Comparison of ENCODE assay signal across 31 cellular contexts in the genomic region with DNA sequence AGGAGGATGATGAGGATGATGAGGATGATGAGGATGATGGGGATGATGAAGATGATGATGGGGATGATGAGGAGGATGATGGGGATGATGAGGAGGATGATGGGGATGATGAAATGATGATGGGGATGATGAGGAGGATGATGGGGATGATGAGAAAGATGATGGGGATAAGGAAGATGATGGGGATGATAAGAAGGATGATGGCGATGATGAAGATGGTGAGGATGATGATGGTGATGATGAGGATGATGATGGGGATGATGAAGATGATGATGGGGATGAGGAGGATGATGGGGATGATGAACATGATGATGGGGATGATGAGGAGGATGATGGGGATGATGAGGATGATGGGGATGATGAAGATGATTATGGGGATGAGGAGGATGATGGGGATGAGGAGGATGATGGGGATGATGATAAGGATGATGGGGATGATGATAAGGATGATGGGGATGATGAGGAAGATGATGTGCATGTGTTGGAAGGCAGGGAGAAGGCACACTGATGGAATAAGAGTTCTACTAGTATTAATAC.
"Had no signal": no experiment of that assay in that cellular context is flagged by ENCODE, and none has a peak within 500 bp of the region (broad histone marks: within the 10 kb centered on the region; RNA-seq: fewer than 3 reads in every experiment).

No MANE protein-coding gene starts in this region.

- H3K36me3 Mint-ChIP-seq: brain had no signal

- DNase-seq: activated CD4-positive, alpha-beta T cell treated with anti-CD3 and anti-CD28 coated beads, Interleukin-2, amount 10 ng/mL, durations not matched to agents 24 days and 14 days; activated CD4-positive, alpha-beta T cell treated with anti-CD3 and anti-CD28 coated beads, Interleukin-2, amount 50 U/mL, for 4 hours; activated CD8-positive, alpha-beta T cell treated with anti-CD3 and anti-CD28 coated beads for 36 hours; activated gamma-delta T cell treated with Interleukin-2 at 50 U/mL for 16 hours; activated naive CD4-positive, alpha-beta T cell treated with anti-CD3 and anti-CD28 coated beads for 36 hours; activated naive CD8-positive, alpha-beta T cell treated with anti-CD3 and anti-CD28 coated beads, Interleukin-2, amount 50 U/mL, for 24 hours; activated T-cell treated with anti-CD3 and anti-CD28 coated beads, Interleukin-2, amount 50 U/mL, for 1 hour; anterior cingulate cortex; caudate nucleus; cerebellar nuclear complex; NCI-H1105; NCI-H1417 treated with DMSO at 0.1 percent for 48 hours; NCI-H1694; NCI-H1930; NCI-H2081 treated with DMSO at 0.1 percent for 48 hours; NCI-H226; NCI-H524 treated with DMSO at 0.1 percent for 48 hours; NK-92 treated with Interleukin-12 subunit alpha and Interleukin-12 subunit beta, amount 100 ng/mL, for 24 hours; PC-3; Peyer's patch; RPMI8226; SHP77 treated with DMSO at 0.1 percent for 48 hours; SK-N-SH had no signal

- H3K27ac Mint-ChIP-seq: activated CD4-positive, alpha-beta T cell treated with anti-CD3 and anti-CD28 coated beads, Interleukin-2, amount 10 ng/mL, durations not matched to agents 24 days and 14 days; activated CD8-positive, alpha-beta T cell treated with anti-CD3 and anti-CD28 coated beads for 36 hours; activated naive CD4-positive, alpha-beta T cell treated with anti-CD3 and anti-CD28 coated beads for 36 hours; activated naive CD8-positive, alpha-beta T cell; activated naive CD8-positive, alpha-beta T cell treated with anti-CD3 and anti-CD28 coated beads, Interleukin-2, amount 50 U/mL, for 24 hours; activated T-helper 1 cell treated with anti-CD3 and anti-CD28 coated beads, Interleukin-12 subunit alpha, Interleukin-12 subunit beta, Interleukin-2, Interleukin-4 antibody, amounts not matched to agents 30 ng/mL and 10 ng/mL and 1 ng/mL, durations not matched to agents 14 hours and 24 hours and 36 hours; brain; T-helper 1 cell treated with Interleukin-12 subunit alpha and Interleukin-12 subunit beta and Interleukin-4 antibody, amounts not matched to agents 30 μg/mL and 1 μg/mL, for 36 hours; T-helper 2 cell treated with Interferon-gamma antibody and Interleukin-4, amounts not matched to agents 5 μg/mL and 100 μg/mL, for 36 hours had no signal

- H3K9me2 ChIP-seq: SK-N-SH had no signal

- H3K9me3 ChIP-seq: Peyer's patch, SJSA1, SK-N-SH had no signal

- H3K4me3 ChIP-seq: Peyer's patch, SJSA1 had no signal

- H3K36me3 ChIP-seq: Peyer's patch, SJSA1 had no signal

- H3K9ac ChIP-seq: SK-N-SH had no signal

- H3K27me3 Mint-ChIP-seq: activated CD4-positive, alpha-beta T cell treated with anti-CD3 and anti-CD28 coated beads, Interleukin-2, amount 10 ng/mL, durations not matched to agents 24 days and 14 days; activated CD8-positive, alpha-beta T cell treated with anti-CD3 and anti-CD28 coated beads for 36 hours; activated naive CD8-positive, alpha-beta T cell; activated naive CD8-positive, alpha-beta T cell treated with anti-CD3 and anti-CD28 coated beads, Interleukin-2, amount 50 U/mL, for 24 hours had no signal

- H3K9me3 Mint-ChIP-seq: activated CD8-positive, alpha-beta T cell treated with anti-CD3 and anti-CD28 coated beads for 36 hours; activated naive CD4-positive, alpha-beta T cell treated with anti-CD3 and anti-CD28 coated beads for 36 hours had no signal

- FAIRE-seq: bronchial epithelial cell, TTC549 had no signal

- H3K4me3 Mint-ChIP-seq: activated CD4-positive, alpha-beta T cell treated with anti-CD3 and anti-CD28 coated beads, Interleukin-2, amount 10 ng/mL, durations not matched to agents 24 days and 14 days; activated CD8-positive, alpha-beta T cell treated with anti-CD3 and anti-CD28 coated beads for 36 hours; activated naive CD4-positive, alpha-beta T cell treated with anti-CD3 and anti-CD28 coated beads for 36 hours; activated naive CD8-positive, alpha-beta T cell; activated naive CD8-positive, alpha-beta T cell treated with anti-CD3 and anti-CD28 coated beads, Interleukin-2, amount 50 U/mL, for 24 hours; activated T-helper 1 cell treated with anti-CD3 and anti-CD28 coated beads, Interleukin-12 subunit alpha, Interleukin-12 subunit beta, Interleukin-2, Interleukin-4 antibody, amounts not matched to agents 30 ng/mL and 10 ng/mL and 1 ng/mL, durations not matched to agents 14 hours and 24 hours and 36 hours; brain; T-helper 1 cell treated with Interleukin-12 subunit alpha and Interleukin-12 subunit beta and Interleukin-4 antibody, amounts not matched to agents 30 μg/mL and 1 μg/mL, for 36 hours; T-helper 2 cell treated with Interferon-gamma antibody and Interleukin-4, amounts not matched to agents 5 μg/mL and 100 μg/mL, for 36 hours had no signal

- H3K27me3 ChIP-seq: Peyer's patch, SJSA1 had no signal

- H3K27ac ChIP-seq: Peyer's patch, SJSA1 had no signal

- H3K4me2 ChIP-seq: SK-N-SH had no signal
